ENCODE assay signal across 10 cellular contexts in genomic region chrX:56932106-56932505, GRCh38.
"Had no signal": no experiment of that assay in that cellular context is flagged by ENCODE, and none has a peak within 500 bp of the region (broad histone marks: within the 10 kb centered on the region; RNA-seq: fewer than 3 reads in every experiment).

No MANE protein-coding gene starts in this region.

- ATAC-seq: GM23338, HCT116 had no signal

- H3K4me1 ChIP-seq: HAP-1 had no signal

- H3K4me3 ChIP-seq: GM23248, GM23338, HAP-1 had no signal

- H3K9ac ChIP-seq: GM23248 had no signal

- FAIRE-seq: H54 had no signal

- H3K27ac ChIP-seq: GM23248 had no signal

- H2AFZ ChIP-seq: GM23248, GM23338 had no signal

- H3K36me3 ChIP-seq: HAP-1 had no signal

- DNase-seq: GM23248, GOT3, H7, H9, HCEC 1CT, HFFc6 had no signal

- H3K9me3 ChIP-seq: HAP-1 had no signal

- H3K4me2 ChIP-seq: GM23338 had no signal
